In the genomic region with DNA sequence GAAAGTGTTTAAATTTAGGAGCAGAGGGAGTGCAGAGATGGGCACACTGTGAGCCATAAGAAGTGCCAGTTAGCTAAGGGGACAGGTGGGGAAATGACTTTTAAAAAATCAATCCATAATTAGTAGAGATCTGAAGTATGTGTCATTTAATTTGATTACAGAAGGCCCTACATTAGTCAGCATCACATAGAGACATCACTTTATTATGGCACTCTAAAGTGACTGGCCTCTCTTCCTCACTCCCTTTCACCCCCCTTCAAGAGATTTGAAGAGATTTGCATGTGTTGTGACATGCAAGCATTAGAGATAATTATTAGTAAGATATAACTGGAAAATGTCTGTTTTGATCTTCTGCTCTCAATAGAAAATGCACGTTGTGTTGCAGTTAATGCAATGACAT, we compare ENCODE assay signal across 1 cellular context.
TF ChIP-seq lines count a peak whose summit lies in the region.

No MANE protein-coding gene starts in this region.

TF ChIP-seq in HCT116, 20 proteins besides CTCF, POLR2A, EP300 and RAD21 (continued from another document):
- TF ChIP-seq, protein P1, sequence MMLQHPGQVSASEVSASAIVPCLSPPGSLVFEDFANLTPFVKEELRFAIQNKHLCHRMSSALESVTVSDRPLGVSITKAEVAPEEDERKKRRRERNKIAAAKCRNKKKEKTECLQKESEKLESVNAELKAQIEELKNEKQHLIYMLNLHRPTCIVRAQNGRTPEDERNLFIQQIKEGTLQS (IDR thresholded peaks at IDR 0.05), result no peak
- no peak for TF ChIP-seq ZNF274 (IDR thresholded peaks at IDR 0.05; ENCODE audit: low read depth, low read length)
- no peak for TF ChIP-seq SRF (IDR thresholded peaks at IDR 0.05; ENCODE audit: low read depth)
- TF ChIP-seq, protein P2, sequence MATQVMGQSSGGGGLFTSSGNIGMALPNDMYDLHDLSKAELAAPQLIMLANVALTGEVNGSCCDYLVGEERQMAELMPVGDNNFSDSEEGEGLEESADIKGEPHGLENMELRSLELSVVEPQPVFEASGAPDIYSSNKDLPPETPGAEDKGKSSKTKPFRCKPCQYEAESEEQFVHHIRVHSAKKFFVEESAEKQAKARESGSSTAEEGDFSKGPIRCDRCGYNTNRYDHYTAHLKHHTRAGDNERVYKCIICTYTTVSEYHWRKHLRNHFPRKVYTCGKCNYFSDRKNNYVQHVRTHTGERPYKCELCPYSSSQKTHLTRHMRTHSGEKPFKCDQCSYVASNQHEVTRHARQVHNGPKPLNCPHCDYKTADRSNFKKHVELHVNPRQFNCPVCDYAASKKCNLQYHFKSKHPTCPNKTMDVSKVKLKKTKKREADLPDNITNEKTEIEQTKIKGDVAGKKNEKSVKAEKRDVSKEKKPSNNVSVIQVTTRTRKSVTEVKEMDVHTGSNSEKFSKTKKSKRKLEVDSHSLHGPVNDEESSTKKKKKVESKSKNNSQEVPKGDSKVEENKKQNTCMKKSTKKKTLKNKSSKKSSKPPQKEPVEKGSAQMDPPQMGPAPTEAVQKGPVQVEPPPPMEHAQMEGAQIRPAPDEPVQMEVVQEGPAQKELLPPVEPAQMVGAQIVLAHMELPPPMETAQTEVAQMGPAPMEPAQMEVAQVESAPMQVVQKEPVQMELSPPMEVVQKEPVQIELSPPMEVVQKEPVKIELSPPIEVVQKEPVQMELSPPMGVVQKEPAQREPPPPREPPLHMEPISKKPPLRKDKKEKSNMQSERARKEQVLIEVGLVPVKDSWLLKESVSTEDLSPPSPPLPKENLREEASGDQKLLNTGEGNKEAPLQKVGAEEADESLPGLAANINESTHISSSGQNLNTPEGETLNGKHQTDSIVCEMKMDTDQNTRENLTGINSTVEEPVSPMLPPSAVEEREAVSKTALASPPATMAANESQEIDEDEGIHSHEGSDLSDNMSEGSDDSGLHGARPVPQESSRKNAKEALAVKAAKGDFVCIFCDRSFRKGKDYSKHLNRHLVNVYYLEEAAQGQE (IDR thresholded peaks at IDR 0.05; ENCODE audit: low read depth), result no peak
- TF ChIP-seq SIN3A (IDR thresholded peaks at IDR 0.05; ENCODE audit: low read depth), result no peak
- TF ChIP-seq FOSL1 (IDR thresholded peaks at IDR 0.05; ENCODE audit: low read depth), result no peak
- no peak for TF ChIP-seq EZH2 (IDR thresholded peaks at IDR 0.05)
- no peak for TF ChIP-seq EZH2phosphoT487 (IDR thresholded peaks at IDR 0.05; ENCODE audit: borderline replicate concordance)
- no peak for TF ChIP-seq TCF7L2 (IDR thresholded peaks at IDR 0.05; ENCODE audit: borderline replicate concordance, extremely low read depth, insufficient read depth, insufficient read length)
- no peak for TF ChIP-seq EGR1 (IDR thresholded peaks at IDR 0.05; ENCODE audit: low read depth)
- TF ChIP-seq MAX (IDR thresholded peaks at IDR 0.05), result no peak
- TF ChIP-seq, protein P3, sequence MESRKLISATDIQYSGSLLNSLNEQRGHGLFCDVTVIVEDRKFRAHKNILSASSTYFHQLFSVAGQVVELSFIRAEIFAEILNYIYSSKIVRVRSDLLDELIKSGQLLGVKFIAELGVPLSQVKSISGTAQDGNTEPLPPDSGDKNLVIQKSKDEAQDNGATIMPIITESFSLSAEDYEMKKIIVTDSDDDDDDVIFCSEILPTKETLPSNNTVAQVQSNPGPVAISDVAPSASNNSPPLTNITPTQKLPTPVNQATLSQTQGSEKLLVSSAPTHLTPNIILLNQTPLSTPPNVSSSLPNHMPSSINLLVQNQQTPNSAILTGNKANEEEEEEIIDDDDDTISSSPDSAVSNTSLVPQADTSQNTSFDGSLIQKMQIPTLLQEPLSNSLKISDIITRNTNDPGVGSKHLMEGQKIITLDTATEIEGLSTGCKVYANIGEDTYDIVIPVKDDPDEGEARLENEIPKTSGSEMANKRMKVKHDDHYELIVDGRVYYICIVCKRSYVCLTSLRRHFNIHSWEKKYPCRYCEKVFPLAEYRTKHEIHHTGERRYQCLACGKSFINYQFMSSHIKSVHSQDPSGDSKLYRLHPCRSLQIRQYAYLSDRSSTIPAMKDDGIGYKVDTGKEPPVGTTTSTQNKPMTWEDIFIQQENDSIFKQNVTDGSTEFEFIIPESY (IDR thresholded peaks at IDR 0.05; ENCODE audit: extremely low read depth, insufficient replicate concordance, low read length), result no peak
- TF ChIP-seq CBX3 (IDR thresholded peaks at IDR 0.05; ENCODE audit: low read depth), result no peak
- no peak for TF ChIP-seq JUND (IDR thresholded peaks at IDR 0.05)
